ENCODE assay signal across 9 cellular contexts in the genomic region with DNA sequence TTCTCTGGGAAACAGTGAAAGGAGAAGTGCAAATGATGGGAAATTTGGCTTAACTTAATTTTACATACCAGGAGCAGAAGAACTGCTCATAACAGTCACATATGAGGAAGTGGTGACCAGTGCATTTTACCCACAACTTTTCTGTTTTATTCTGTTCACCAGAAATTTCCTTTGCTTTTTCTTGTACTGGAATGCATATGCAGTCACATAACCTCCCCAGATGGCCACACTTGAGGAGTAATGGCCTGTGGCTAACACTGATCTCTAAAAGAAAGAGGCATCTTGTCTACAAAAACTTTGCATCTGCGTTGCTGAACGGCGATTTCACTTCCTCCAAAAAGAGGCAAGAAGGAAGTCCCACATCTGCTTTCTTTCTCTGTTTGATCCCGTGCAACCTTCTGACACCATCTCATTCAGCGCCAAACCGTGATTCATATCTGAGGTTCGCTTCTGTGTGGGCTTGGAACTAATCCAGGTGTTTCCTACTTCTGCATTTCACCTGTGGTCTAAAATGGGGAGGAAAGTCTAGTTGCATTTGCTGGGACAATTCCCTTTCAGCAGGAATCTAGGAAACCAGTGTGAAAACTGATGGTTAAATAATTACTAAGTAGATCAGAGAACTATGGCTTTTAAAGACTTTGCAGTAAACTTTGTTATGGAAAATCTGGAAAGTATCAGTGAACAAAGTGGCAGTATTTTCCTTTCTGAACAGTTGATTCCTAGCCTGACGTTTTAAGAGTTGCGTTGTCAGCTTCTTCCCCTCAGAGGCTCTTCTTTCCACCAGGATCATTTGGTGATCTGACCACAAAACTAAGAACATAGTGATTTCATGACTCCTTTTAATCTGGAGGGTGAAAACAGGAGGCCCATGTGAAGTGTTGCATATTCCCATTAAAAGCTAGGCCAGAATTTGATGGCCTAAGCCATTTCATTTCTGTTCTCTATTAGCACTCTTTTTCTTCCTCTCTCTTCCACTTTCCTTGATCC. TPM values are rescaled to one million over a fixed set of nuclear protein-coding genes. Genes with fewer than 3 reads are reported as not detected.
DNase-seq lines count a peak whose midpoint lies in the region; ATAC-seq, FAIRE-seq and TF ChIP-seq lines count a peak whose summit lies in the region.
"Had no signal": no experiment of that assay in that cellular context is flagged by ENCODE, and none has a peak within 500 bp of the region (broad histone marks: within the 10 kb centered on the region; RNA-seq: fewer than 3 reads in every experiment).

No MANE protein-coding gene starts in this region.

- H3K4me1 ChIP-seq in K562 (replicated peaks in 1 of 2; ENCODE audit: control insufficient read depth in 2 of 2, insufficient read depth in 2 of 2, low read length in 2 of 2) (no peaks in the 10 kb centered on the region), neutrophil (ENCODE audit: control insufficient read depth in 1 of 2, insufficient read depth in 1 of 2, low read depth in 1 of 2, low read length in 1 of 2) (peaks cover 89 to 100% of the 10 kb centered on the region in 2 experiments)

- no peak overlapping the region for H3K4me3 ChIP-seq in GM12864 (ENCODE audit: low read depth, low read length)
- H3K4me3 ChIP-seq in K562, result no peak overlapping the region
- peak overlapping the region; percentile 34 to 37 for H3K4me3 ChIP-seq in neutrophil (ENCODE audit: low read depth in 1 of 2, low read length in 1 of 2)

- no peak for TF ChIP-seq EP300 in K562 (IDR thresholded peaks at IDR 0.05; ENCODE audit: low read length)

- H3K9me3 ChIP-seq in K562 (replicated peaks; ENCODE audit: control insufficient read depth, insufficient read depth, low read depth, low read length), result no peaks in the 10 kb centered on the region
- H3K9me3 ChIP-seq in neutrophil, result no peaks in the 10 kb centered on the region

- WGBS in K562 (ENCODE audit: insufficient coverage, low coverage, missing lambda C conversion rate), result 0% methylated on average over 9 of the region's 9 CpGs

- H3K36me3 ChIP-seq in K562 (ENCODE audit: control insufficient read depth, insufficient read depth, low read length), result no peaks in the 10 kb centered on the region
- H3K36me3 ChIP-seq in neutrophil, result no peaks in the 10 kb centered on the region

- peaks cover 0 to 10% of the 10 kb centered on the region in 2 experiments; a peak in 1 of 5 replicates for H3K27me3 ChIP-seq in K562 (ENCODE audit: control insufficient read depth in 2 of 2, insufficient read depth in 2 of 2, low read length in 2 of 2)
- H3K27me3 ChIP-seq in neutrophil, result no peaks in the 10 kb centered on the region

- ATAC-seq in GM21390 (IDR thresholded peaks at IDR 0.05; ENCODE audit: unreplicated experiment) (peak; percentile 88), HG03565 (IDR thresholded peaks at IDR 0.05; ENCODE audit: unreplicated experiment) (peak; percentile 85), K562 (no peak)

- POLR2A ChIA-PET in K562 (lab: Yijun Ruan, JAX), result interaction anchor here (0.7 kb wide), 1 partner anchor 15 kb away, joined by 4 read pairs; no protein-coding TSS in a partner anchor

- no peak overlapping the region for H3K4me2 ChIP-seq in K562 (ENCODE audit: insufficient read depth, low read length)

- no peak for TF ChIP-seq POLR2A in K562 (conservative IDR thresholded peaks at IDR 0.05)

- no peak overlapping the region for H3K9ac ChIP-seq in K562 (ENCODE audit: insufficient read depth in 1 of 2, low read depth in 2 of 2, low read length in 2 of 2)

- H4K20me1 ChIP-seq in K562 (replicated peaks; ENCODE audit: control insufficient read depth, insufficient read depth, low read length), result no peaks in the 10 kb centered on the region

- TF ChIP-seq RAD21 in K562 (CRISPR knock-in tag; conservative IDR thresholded peaks at IDR 0.05 in 1 of 2, IDR thresholded peaks at IDR 0.05 in 1 of 2), result no peak

- TF ChIP-seq CTCF in GM12864 (IDR thresholded peaks at IDR 0.05; ENCODE audit: low read depth, low read length, missing control alignments) (no peak), K562 (IDR thresholded peaks at IDR 0.05 in 2 of 3, conservative IDR thresholded peaks at IDR 0.05 in 1 of 3; ENCODE audit: insufficient read depth in 2 of 3, low read depth in 1 of 3, low read length in 3 of 3) (no peak), neutrophil (IDR thresholded peaks at IDR 0.05) (no peak)

- H2AFZ ChIP-seq in K562 (ENCODE audit: low read depth, low read length), result no peak overlapping the region

- no TSS peak for BruUV-seq in K562 (replicated peaks; lab: Mats Ljungman, UMichigan)

- no peaks in the 10 kb centered on the region for H3K9me1 ChIP-seq in K562 (ENCODE audit: control insufficient read depth, insufficient read depth, low read length)

- FAIRE-seq in K562 (lab: Jason Lieb, UNC), result no peak

- intact Hi-C loops in K562 (cut with micrococcal nuclease), result no loop called here

- no peak overlapping the region for H3K27ac ChIP-seq in K562 (ENCODE audit: extremely low read depth, low read depth, low read length)
- H3K27ac ChIP-seq in neutrophil, result peak overlapping the region; percentile 99

- in situ Hi-C loops in K562 (cut with MboI), result no loop called here

- DNase-seq in GM12864 (ENCODE audit: low read depth) (peak; percentile 99), K562 (ENCODE audit: extremely low read depth in 1 of 4, low spot score in 3 of 4) (no peak), activated gamma-delta T cell treated with Interleukin-2 at 50 U/mL for 16 hours (no peak), DMS153 (lab: John Stamatoyannopoulos, UW) (no peak)
- DNase-seq in effector CD4-positive, alpha-beta T cell, result no peak

- H3K79me2 ChIP-seq in K562 (ENCODE audit: control insufficient read depth, insufficient read depth, low read length), result no peaks in the 10 kb centered on the region

- CTCF ChIA-PET in K562 (lab: Yijun Ruan, JAX; ENCODE audit: low intra/inter-chr PET ratio), result no interaction called here

TF ChIP-seq in K562, 482 proteins besides CTCF, POLR2A, EP300 and RAD21:
- TF ChIP-seq SPI1 (IDR thresholded peaks at IDR 0.05; ENCODE audit: borderline replicate concordance, low read depth, low read length) (peak; percentile 22; the same call in 1 of the 2 replicates), ZNF561 (CRISPR knock-in tag; conservative IDR thresholded peaks at IDR 0.05) (no peak), SMARCB1 (IDR thresholded peaks at IDR 0.05; ENCODE audit: insufficient read length, low read depth) (no peak), PYGO2 (tag; IDR thresholded peaks at IDR 0.05) (no peak), CHD2 (IDR thresholded peaks at IDR 0.05; ENCODE audit: low read depth, low read length) (no peak), DIDO1 (tag; IDR thresholded peaks at IDR 0.05; ENCODE audit: low read depth) (no peak), ELF2 (CRISPR knock-in tag; IDR thresholded peaks at IDR 0.05) (no peak)
TF ChIP-seq in K562: peak in this region for 1.

RNA-seq across cellular contexts. Expression of gene MPEG1, which starts 4.2 kb away (rescaled TPM):
- total RNA-seq in K562 (2011; cell fraction: chromatin; rRNA removed; ENCODE audit: low replicate concordance), result not detected in 2 replicates
- total RNA-seq in K562 (2011; cell fraction: nucleolus; rRNA removed), result not detected in 2 replicates
- total RNA-seq in K562 (2011; cell fraction: nucleoplasm; rRNA removed), result not detected in 2 replicates
- not detected in 2 replicates for total RNA-seq in K562 (2014; rRNA removed)
- not detected in 2 replicates for total RNA-seq in K562 (2014; rRNA removed; fragmentation: Illumina TruSeq; extraction: Trizol)
- not detected in 2 replicates for total RNA-seq in K562 (2015; rRNA removed; fragmentation: Illumina TruSeq; extraction: Trizol)
- total RNA-seq in K562 (2021), result 0.07 TPM in 2 replicates
- not detected in 2 replicates for polyA plus RNA-seq in K562 (2011; rRNA removed)
- polyA plus RNA-seq in K562 (2011; cell fraction: cytosol; rRNA removed), result not detected in 2 replicates
- not detected in 2 replicates for polyA plus RNA-seq in K562 (2011; cell fraction: nucleus; rRNA removed)
- not detected in 2 replicates for polyA plus RNA-seq in K562 (2012)
- not detected in 2 replicates for polyA plus RNA-seq in K562 (2014; fragmentation: Illumina TruSeq; extraction: Trizol)
- not detected for polyA plus RNA-seq in K562 (2014; fragmentation: Nextera tagmentation; extraction: Ambion mirVana)
- polyA plus RNA-seq in K562 (2014; rRNA removed), result not detected in 2 replicates
- polyA minus RNA-seq in K562 (2011; rRNA and poly(A)+ RNA removed), result not detected in 2 replicates
- not detected in 2 replicates for polyA minus RNA-seq in K562 (2011; cell fraction: cytosol; rRNA and poly(A)+ RNA removed)
- not detected in 2 replicates for polyA minus RNA-seq in K562 (2011; cell fraction: nucleus; rRNA and poly(A)+ RNA removed)
- total RNA-seq: SK-MEL-5 had no signal

RNA-seq across cellular contexts. Expression of gene DTX4, which starts 45.0 kb away (rescaled TPM):
- not detected in 2 replicates for total RNA-seq in K562 (2011; cell fraction: chromatin; rRNA removed; ENCODE audit: low replicate concordance)
- not detected in 2 replicates for total RNA-seq in K562 (2011; cell fraction: nucleolus; rRNA removed)
- 0.15 TPM in 1 of 2 replicates, not detected in the other for total RNA-seq in K562 (2011; cell fraction: nucleoplasm; rRNA removed)
- total RNA-seq in K562 (2014; rRNA removed) (0.20 TPM in 1 of 2 replicates, not detected in the other), K562 (2014; rRNA removed; fragmentation: Illumina TruSeq; extraction: Trizol) (0.03 TPM in 1 of 2 replicates, not detected in the other), K562 (2015; rRNA removed; fragmentation: Illumina TruSeq; extraction: Trizol) (0.04 and 0.15 TPM in 2 replicates), K562 (2021) (0.11 and 0.47 TPM in 2 replicates)
- polyA plus RNA-seq in K562 (2011; rRNA removed) (0.07 TPM in 1 of 2 replicates, not detected in the other), K562 (2014; fragmentation: Illumina TruSeq; extraction: Trizol) (0.06 TPM in 2 replicates), K562 (2014; fragmentation: Nextera tagmentation; extraction: Ambion mirVana) (under 1 TPM in 1 of 2 experiments, not detected in 1; 0.03 TPM), K562 (2014; rRNA removed) (0.04 TPM in 1 of 2 replicates, not detected in the other)
- 0.01 TPM in 2 replicates for polyA plus RNA-seq in K562 (2011; cell fraction: cytosol; rRNA removed)
- 0.04 and 0.08 TPM in 2 replicates for polyA plus RNA-seq in K562 (2011; cell fraction: nucleus; rRNA removed)
- 0.04 and 0.05 TPM in 2 replicates for polyA plus RNA-seq in K562 (2012)
- polyA minus RNA-seq in K562 (2011; rRNA and poly(A)+ RNA removed), result 0.04 TPM in 1 of 2 replicates, not detected in the other
- polyA minus RNA-seq in K562 (2011; cell fraction: cytosol; rRNA and poly(A)+ RNA removed), result not detected in 2 replicates
- polyA minus RNA-seq in K562 (2011; cell fraction: nucleus; rRNA and poly(A)+ RNA removed), result 0.40 TPM in 1 of 2 replicates, not detected in the other

Comparison
In these comparisons a context has a peak if more than half of its experiments do, and no peak if none do; other contexts are left out.
1. H3K4me3 ChIP-seq: peak in neutrophil (2 of 2); none in GM12864 (single experiment) and K562 (single experiment).